Comparison of ENCODE assay signal across 19 cellular contexts in the genomic region with DNA sequence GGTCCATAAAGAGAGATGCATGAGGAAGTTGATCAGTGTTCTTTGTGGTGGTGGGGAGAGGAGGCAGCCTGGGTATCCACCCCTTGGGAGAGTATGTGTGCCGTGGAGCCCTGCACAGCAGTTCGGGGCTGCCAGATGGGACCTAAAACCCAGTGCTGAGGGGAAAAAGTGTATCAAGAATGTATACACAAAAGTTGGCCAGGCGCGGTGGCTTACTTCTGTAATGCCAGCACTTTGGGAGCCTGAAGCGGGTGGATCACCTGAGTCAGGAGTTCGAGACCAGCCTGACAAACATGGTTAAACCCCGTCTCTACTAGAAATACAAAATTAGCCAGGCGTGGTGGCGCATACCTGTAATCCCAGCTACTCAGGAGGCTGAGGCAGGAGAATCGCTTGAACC. TPM values are rescaled to one million over a fixed set of nuclear protein-coding genes. Genes with fewer than 3 reads are reported as not detected.
DNase-seq lines count a peak whose midpoint lies in the region; ATAC-seq and TF ChIP-seq lines count a peak whose summit lies in the region.
"Had no signal": no experiment of that assay in that cellular context is flagged by ENCODE, and none has a peak within 500 bp of the region (broad histone marks: within the 10 kb centered on the region; RNA-seq: fewer than 3 reads in every experiment).

No MANE protein-coding gene starts in this region.

- 92% methylated on average over 10 of the region's 10 CpGs for WGBS in thyroid gland, 2 donors

- H3K4me1 Mint-ChIP-seq in neural crest cell, result peaks cover 11% of the 10 kb centered on the region
- H3K4me1 Mint-ChIP-seq in stimulated activated effector memory CD8-positive, alpha-beta T cell treated with anti-CD3 and anti-CD28 coated beads, Interleukin-12 subunit alpha, Interleukin-12 subunit beta, amount 100 ng/mL, for 72 hours, result peaks cover 15% of the 10 kb centered on the region

- H3K27ac Mint-ChIP-seq in neural crest cell (ENCODE audit: unreplicated experiment), result no peak overlapping the region
- H3K27ac Mint-ChIP-seq in stimulated activated effector memory CD8-positive, alpha-beta T cell treated with anti-CD3 and anti-CD28 coated beads, Interleukin-12 subunit alpha, Interleukin-12 subunit beta, amount 100 ng/mL, for 72 hours, result peak overlapping the region; percentile 62
- H3K27ac Mint-ChIP-seq: B cell; CD4-positive, alpha-beta T cell; CD8-positive, alpha-beta T cell had no signal

- H3K4me1 ChIP-seq in right atrium auricular region, result peaks cover 0 to 12% of the 10 kb centered on the region in 2 donors
- H3K4me1 ChIP-seq in thyroid gland, result peaks cover 5 to 7% of the 10 kb centered on the region in 2 donors
- H3K4me1 ChIP-seq: A549, Caco-2 had no signal

- intact Hi-C loops in left cardiac atrium (cut with DNase I) (no loop called here), thyroid gland (cut with DNase I) (no loop called here)

- H3K27me3 ChIP-seq in right atrium auricular region (no peaks in the 10 kb centered on the region), thyroid gland (no peaks in the 10 kb centered on the region)
- H3K27me3 ChIP-seq: BLaER1 treated with 17β-estradiol and CSF1 and Interleukin-3, amounts not matched to agents 10 nM and 100 nM had no signal

- H3K27me3 Mint-ChIP-seq in neural crest cell (ENCODE audit: low read depth), result peaks cover 69% of the 10 kb centered on the region

- no peaks in the 10 kb centered on the region for H3K9me3 ChIP-seq in right atrium auricular region
- H3K9me3 ChIP-seq in thyroid gland, result no peaks in the 10 kb centered on the region
- H3K9me3 ChIP-seq: A549; BLaER1 treated with 17β-estradiol and CSF1 and Interleukin-3, amounts not matched to agents 10 nM and 100 nM; Caco-2 had no signal

- H3K4me3 ChIP-seq in right atrium auricular region (no peak overlapping the region), thyroid gland (replicated peaks in 1 of 3) (no peak overlapping the region)
- H3K4me3 ChIP-seq: A549; BLaER1 treated with 17β-estradiol and CSF1 and Interleukin-3, amounts not matched to agents 10 nM and 100 nM had no signal

- no peak for TF ChIP-seq POLR2A in thyroid gland (IDR thresholded peaks at IDR 0.05)

- H3K4me3 Mint-ChIP-seq in neural crest cell, result peak overlapping the region; percentile 54
- no peak overlapping the region for H3K4me3 Mint-ChIP-seq in stimulated activated effector memory CD8-positive, alpha-beta T cell treated with anti-CD3 and anti-CD28 coated beads, Interleukin-12 subunit alpha, Interleukin-12 subunit beta, amount 100 ng/mL, for 72 hours
- H3K4me3 Mint-ChIP-seq: B cell; CD4-positive, alpha-beta T cell; CD8-positive, alpha-beta T cell had no signal

- H3K36me3 ChIP-seq in right atrium auricular region (no peaks in the 10 kb centered on the region), thyroid gland (no peaks in the 10 kb centered on the region)
- H3K36me3 ChIP-seq: BLaER1 treated with 17β-estradiol and CSF1 and Interleukin-3, amounts not matched to agents 10 nM and 100 nM had no signal

- H3K9me3 Mint-ChIP-seq in neural crest cell, result no peaks in the 10 kb centered on the region
- H3K9me3 Mint-ChIP-seq in stimulated activated effector memory CD8-positive, alpha-beta T cell treated with anti-CD3 and anti-CD28 coated beads, Interleukin-12 subunit alpha, Interleukin-12 subunit beta, amount 100 ng/mL, for 72 hours, result no peaks in the 10 kb centered on the region
- H3K9me3 Mint-ChIP-seq: CD4-positive, alpha-beta T cell; CD8-positive, alpha-beta T cell had no signal

- ATAC-seq in left cardiac atrium, result no peak
- no peak for ATAC-seq in stimulated activated effector memory CD8-positive, alpha-beta T cell treated with anti-CD3 and anti-CD28 coated beads, Interleukin-12 subunit alpha, Interleukin-12 subunit beta, amount 100 ng/mL, for 72 hours
- ATAC-seq: A549; CD8-positive, alpha-beta T cell had no signal

- TF ChIP-seq CTCF in right atrium auricular region (IDR thresholded peaks at IDR 0.05), result no peak
- TF ChIP-seq CTCF in neural crest cell (conservative IDR thresholded peaks at IDR 0.05), result no peak
- no peak for TF ChIP-seq CTCF in thyroid gland (IDR thresholded peaks at IDR 0.05)

- DNase-seq in right atrium auricular region (ENCODE audit: low spot score) (peak; percentile 52), left cardiac atrium (no peak), neural crest cell (ENCODE audit: low read depth, low spot score) (no peak), superior temporal gyrus (ENCODE audit: extremely low spot score) (no peak), SW480 (ENCODE audit: low spot score) (no peak), thyroid gland (no peak)
- DNase-seq in stimulated activated effector memory CD8-positive, alpha-beta T cell treated with anti-CD3 and anti-CD28 coated beads, Interleukin-12 subunit alpha, Interleukin-12 subunit beta, amount 100 ng/mL, for 72 hours (ENCODE audit: low spot score in 2 of 2), result no peak
- DNase-seq: AML-193; Caco-2; Calu3; CD4-positive, alpha-beta T cell; CD8-positive, alpha-beta T cell; DMS79 treated with DMSO at 0.1 percent for 48 hours; GF-D8 had no signal

- no peak overlapping the region for H3K27ac ChIP-seq in right atrium auricular region
- no peak overlapping the region for H3K27ac ChIP-seq in thyroid gland
- H3K27ac ChIP-seq: 22Rv1; A549; BLaER1 treated with 17β-estradiol and CSF1 and Interleukin-3, amounts not matched to agents 10 nM and 100 nM; C4-2B had no signal

- H3K36me3 Mint-ChIP-seq in neural crest cell (ENCODE audit: low read depth), result no peaks in the 10 kb centered on the region
- peaks cover 8% of the 10 kb centered on the region for H3K36me3 Mint-ChIP-seq in stimulated activated effector memory CD8-positive, alpha-beta T cell treated with anti-CD3 and anti-CD28 coated beads, Interleukin-12 subunit alpha, Interleukin-12 subunit beta, amount 100 ng/mL, for 72 hours

RNA-seq across cellular contexts. Expression of a gene that starts 4.1 kb away (rescaled TPM):
- 10 to 100 TPM in 1 of 2 donors, 1 to 10 TPM in 1; 9.8 to 10.3 TPM for total RNA-seq in right atrium auricular region
- total RNA-seq in left cardiac atrium, result 10 to 100 TPM; 11.0 to 16.0 TPM
- total RNA-seq in neural crest cell, result 27.9 and 28.5 TPM in 2 replicates
- total RNA-seq in thyroid gland, result 10 to 100 TPM; 12.6 to 26.0 (median 21.8) TPM

RNA-seq across cellular contexts. Expression of a gene that starts 52.8 kb away (rescaled TPM):
- total RNA-seq in right atrium auricular region (1 to 10 TPM; 3.9 to 4.0 TPM), left cardiac atrium (1 to 10 TPM; 2.9 to 3.3 TPM), neural crest cell (7.1 and 8.2 TPM in 2 replicates), thyroid gland (1 to 10 TPM; 4.8 to 7.4 (median 6.0) TPM)
- total RNA-seq: CD4-positive, alpha-beta T cell; CD8-positive, alpha-beta T cell had no signal
